ENCODE assay signal across 9 cellular contexts in genomic region chr3:66036586-66037061, GRCh38. TPM values are rescaled to one million over a fixed set of nuclear protein-coding genes. Genes with fewer than 3 reads are reported as not detected.
DNase-seq lines count a peak whose midpoint lies in the region; FAIRE-seq and TF ChIP-seq lines count a peak whose summit lies in the region.
"Had no signal": no experiment of that assay in that cellular context is flagged by ENCODE, and none has a peak within 500 bp of the region (broad histone marks: within the 10 kb centered on the region; RNA-seq: fewer than 3 reads in every experiment).

No MANE protein-coding gene starts in this region.

- 27 to 48% (median 30%) methylated on average over 8 of the region's 8 CpGs for WGBS in small intestine, 3 donors

- in situ Hi-C loops in brain microvascular endothelial cell (cut with HindIII; ENCODE audit: low pct_ligation_motif_present, low sequenced_read_pairs), result no loop called here

- DNase-seq in brain microvascular endothelial cell (peak; percentile 20), iris pigment epithelial cell (ENCODE audit: low read depth) (peak; percentile 16), small intestine (peak; percentile 25), DMS79 (lab: John Stamatoyannopoulos, UW) (no peak), NCI-H1092 treated with DMSO at 0.1 percent for 48 hours (lab: John Stamatoyannopoulos, UW) (no peak), GM10248 (ENCODE audit: extremely low spot score) (no peak), NCI-H187 (lab: John Stamatoyannopoulos, UW) (no peak)
- DNase-seq: activated naive CD4-positive, alpha-beta T cell treated with anti-CD3 and anti-CD28 coated beads, Interleukin-2, amount 50 U/mL, for 16 hours had no signal

- no peak for TF ChIP-seq CTCF in HEK293 (tag by site-specific recombination; IDR thresholded peaks at IDR 0.05)
- TF ChIP-seq CTCF in brain microvascular endothelial cell (IDR thresholded peaks at IDR 0.05; ENCODE audit: low read depth, low read length, missing control alignments), result no peak
- no peak for TF ChIP-seq CTCF in GM10248 (IDR thresholded peaks at IDR 0.05; ENCODE audit: control extremely low read depth, extremely low read depth, low read depth, missing control alignments)

- H3K9me3 ChIP-seq in HEK293 (ENCODE audit: control insufficient read depth, insufficient read depth, low read depth, low read length), result no peaks in the 10 kb centered on the region
- H3K9me3 ChIP-seq in small intestine (ENCODE audit: control insufficient read depth, low read depth), result no peaks in the 10 kb centered on the region

- no peak for FAIRE-seq in small intestine (lab: Jason Lieb, UNC)

- H3K27me3 ChIP-seq in brain microvascular endothelial cell (replicated peaks), result no peaks in the 10 kb centered on the region
- H3K27me3 ChIP-seq in small intestine (ENCODE audit: control insufficient read depth in 2 of 2, insufficient read depth in 2 of 2, low read length in 2 of 2), result no peaks in the 10 kb centered on the region

- CTCF ChIA-PET in HEK293 (lab: Yijun Ruan, JAX), result interaction anchor here (0.6 to 1.6 kb wide), 8 partner anchors 14 to 249 kb away, joined by 3 to 5 read pairs (median 4); no protein-coding TSS in a partner anchor
- CTCF ChIA-PET in GM10248 (lab: Yijun Ruan, JAX), result interaction anchor here (1.0 to 2.4 kb wide), 5 partner anchors 8 to 103 kb away, joined by 3 to 9 read pairs (median 4); no protein-coding TSS in a partner anchor

- POLR2A ChIA-PET in HEK293 (lab: Yijun Ruan, JAX), result no interaction called here
- POLR2A ChIA-PET in GM10248 (lab: Yijun Ruan, JAX), result no interaction called here

- H3K4me1 ChIP-seq in HEK293 (ENCODE audit: control insufficient read depth, insufficient read depth, low read length) (no peaks in the 10 kb centered on the region), small intestine (ENCODE audit: control insufficient read depth in 2 of 2, insufficient read depth in 1 of 2, low read depth in 1 of 2, low read length in 1 of 2) (no peaks in the 10 kb centered on the region)

- H3K36me3 ChIP-seq in HEK293 (ENCODE audit: control insufficient read depth in 2 of 2, insufficient read depth in 1 of 2, low read length in 2 of 2) (no peaks in the 10 kb centered on the region), brain microvascular endothelial cell (replicated peaks) (no peaks in the 10 kb centered on the region), small intestine (ENCODE audit: control insufficient read depth in 2 of 2, insufficient read depth in 2 of 2, low read length in 2 of 2) (no peaks in the 10 kb centered on the region)

- H3K27ac ChIP-seq in HEK293 (ENCODE audit: extremely low read depth, low read depth, low read length) (no peak overlapping the region), brain microvascular endothelial cell (no peak overlapping the region), small intestine (ENCODE audit: low read depth in 1 of 2, low read length in 1 of 2) (peak overlapping the region in 1 of 2 donors; percentile 95)

- H3K4me3 ChIP-seq in HEK293 (ENCODE audit: low read depth, low read length) (peak overlapping the region; percentile 60), brain microvascular endothelial cell (ENCODE audit: low read depth, low read length) (peak overlapping the region; percentile 87), small intestine (ENCODE audit: low read depth in 1 of 2, low read length in 2 of 2) (peak overlapping the region in 1 of 2 donors; percentile 85)

TF ChIP-seq in HEK293, 187 proteins besides CTCF, POLR2A, EP300 and RAD21:
- TF ChIP-seq ZBTB48 (tag by site-specific recombination; IDR thresholded peaks at IDR 0.05) (peak; percentile 98), ZNF701 (tag by site-specific recombination; IDR thresholded peaks at IDR 0.05) (no peak)
TF ChIP-seq in HEK293: peak in this region for 1.

RNA-seq across cellular contexts. Expression of gene MAGI1, which starts 2.1 kb away (rescaled TPM):
- 10 to 100 TPM in 2 of 3 donors, 1 to 10 TPM in 1; 10.0 to 13.0 (median 12.2) TPM for polyA plus RNA-seq in small intestine

Comparison
In these comparisons a context has a peak if more than half of its experiments do, and no peak if none do; other contexts are left out.
1. DNase-seq: peak in brain microvascular endothelial cell (single experiment), iris pigment epithelial cell (single experiment) and small intestine (single experiment); none in DMS79 (single experiment), NCI-H1092 treated with DMSO at 0.1 percent for 48 hours (single experiment), GM10248 (single experiment) and NCI-H187 (0 of 2).